ENCODE assay signal across 8 cellular contexts in genomic region chr10:114103286-114103685, GRCh38. TPM values are rescaled to one million over a fixed set of nuclear protein-coding genes. Genes with fewer than 3 reads are reported as not detected.
DNase-seq lines count a peak whose midpoint lies in the region; ATAC-seq, FAIRE-seq and TF ChIP-seq lines count a peak whose summit lies in the region.

No MANE protein-coding gene starts in this region.

- no peak for TF ChIP-seq EP300 in K562 (IDR thresholded peaks at IDR 0.05; ENCODE audit: low read length)
- TF ChIP-seq EP300 in tibial nerve (IDR thresholded peaks at IDR 0.05) = no peak

- TF ChIP-seq POLR2A in K562 (conservative IDR thresholded peaks at IDR 0.05) = no peak
- no peak for TF ChIP-seq POLR2A in tibial nerve (IDR thresholded peaks at IDR 0.05)

- no peaks in the 10 kb centered on the region for H3K9me2 ChIP-seq in GM23248 (ENCODE audit: insufficient read depth)

- H3K27me3 ChIP-seq in GM23248 (replicated peaks; ENCODE audit: insufficient read depth) (peaks cover 24% of the 10 kb centered on the region), K562 (ENCODE audit: control insufficient read depth in 2 of 2, insufficient read depth in 2 of 2, low read length in 2 of 2) (peaks cover 12 to 19% of the 10 kb centered on the region in 2 experiments; a peak in 4 of 5 replicates), tibial nerve (peaks cover 0 to 14% of the 10 kb centered on the region in 2 donors)

- H3K9me3 ChIP-seq in GM23248 (ENCODE audit: low read depth) = no peaks in the 10 kb centered on the region
- H3K9me3 ChIP-seq in K562 (replicated peaks; ENCODE audit: control insufficient read depth, insufficient read depth, low read depth, low read length) = no peaks in the 10 kb centered on the region
- H3K9me3 ChIP-seq in tibial nerve = no peaks in the 10 kb centered on the region

- peak; percentile 66 for FAIRE-seq in K562 (lab: Jason Lieb, UNC)
- FAIRE-seq in islet of Langerhans (lab: Jason Lieb, UNC) = peak; percentile 97

- no peak overlapping the region for H3K4me2 ChIP-seq in GM23248 (ENCODE audit: unreplicated experiment)
- H3K4me2 ChIP-seq in K562 (ENCODE audit: insufficient read depth, low read length) = no peak overlapping the region

- peak in 2 of 3 experiments; percentile 37 to 59; a peak in 5 of 6 replicates for TF ChIP-seq CTCF in K562 (IDR thresholded peaks at IDR 0.05 in 2 of 3, conservative IDR thresholded peaks at IDR 0.05 in 1 of 3; ENCODE audit: insufficient read depth in 2 of 3, low read depth in 1 of 3, low read length in 3 of 3)
- peak; percentile 31 to 64 (median 53) for TF ChIP-seq CTCF in tibial nerve (IDR thresholded peaks at IDR 0.05)

- H3K36me3 ChIP-seq in GM23248 (ENCODE audit: low read depth) = no peaks in the 10 kb centered on the region
- no peaks in the 10 kb centered on the region for H3K36me3 ChIP-seq in K562 (ENCODE audit: control insufficient read depth, insufficient read depth, low read length)
- no peaks in the 10 kb centered on the region for H3K36me3 ChIP-seq in tibial nerve

- H3K79me2 ChIP-seq in GM23248 (ENCODE audit: insufficient read depth) = no peaks in the 10 kb centered on the region
- no peaks in the 10 kb centered on the region for H3K79me2 ChIP-seq in K562 (ENCODE audit: control insufficient read depth, insufficient read depth, low read length)

- DNase-seq in DMS114 treated with DMSO at 0.1 percent for 48 hours (lab: John Stamatoyannopoulos, UW; ENCODE audit: unreplicated experiment) (peak; percentile 82), GM23248 (peak; percentile 78), NCI-H2107 treated with DMSO at 0.1 percent for 48 hours (lab: John Stamatoyannopoulos, UW; ENCODE audit: unreplicated experiment) (peak; percentile 47), K562 (ENCODE audit: extremely low read depth in 1 of 4, low spot score in 3 of 4) (peak in 3 of 4 experiments; percentile 9 to 29 (median 21)), tibial nerve (ENCODE audit: low spot score in 2 of 2) (no peak)
- no peak for DNase-seq in activated effector memory CD4-positive, alpha-beta T cell treated with anti-CD3 and anti-CD28 coated beads, Interleukin-2, amount 50 U/mL, for 16 hours
- no peak for DNase-seq in activated naive CD4-positive, alpha-beta T cell treated with anti-CD3 and anti-CD28 coated beads, Interleukin-2, amount 50 U/mL, for 16 hours

- H3K27ac ChIP-seq in GM23248 = no peak overlapping the region
- no peak overlapping the region for H3K27ac ChIP-seq in K562 (ENCODE audit: extremely low read depth, low read depth, low read length)
- no peak overlapping the region for H3K27ac ChIP-seq in tibial nerve

- H3K4me1 ChIP-seq in GM23248 (ENCODE audit: insufficient read depth) (no peaks in the 10 kb centered on the region), K562 (replicated peaks in 1 of 2; ENCODE audit: control insufficient read depth in 2 of 2, insufficient read depth in 2 of 2, low read length in 2 of 2) (peaks cover 7 to 9% of the 10 kb centered on the region in 2 experiments; a peak in 4 of 5 replicates), tibial nerve (peaks cover 0 to 23% (median 8%) of the 10 kb centered on the region in 4 donors)

- no peaks in the 10 kb centered on the region for H3F3A ChIP-seq in GM23248 (ENCODE audit: insufficient read depth)

- intact Hi-C loops in K562 (cut with micrococcal nuclease) = loop anchor here (1.0 to 10.0 kb wide), 3 partner anchors 178 to 398 kb away; no protein-coding TSS in a partner anchor

- peak; percentile 76 for ATAC-seq in K562

- H3K4me3 ChIP-seq in GM23248 (no peak overlapping the region), K562 (no peak overlapping the region), tibial nerve (no peak overlapping the region)

- POLR2A ChIA-PET in K562 (lab: Yijun Ruan, JAX) = no interaction called here

- H4K20me1 ChIP-seq in GM23248 (ENCODE audit: insufficient read depth) = no peaks in the 10 kb centered on the region
- no peaks in the 10 kb centered on the region for H4K20me1 ChIP-seq in K562 (replicated peaks; ENCODE audit: control insufficient read depth, insufficient read depth, low read length)

- BruUV-seq in K562 (replicated peaks; lab: Mats Ljungman, UMichigan) = no TSS peak

- 4 to 7% methylated on average over 6 of the region's 6 CpGs for WGBS in GM23248 (ENCODE audit: low coverage in 1 of 2, low lambda C conversion rate in 2 of 2, missing lambda C conversion rate in 2 of 2), 2 experiments
- WGBS in K562 (ENCODE audit: insufficient coverage, low coverage, missing lambda C conversion rate) = 4% methylated on average over 6 of the region's 6 CpGs
- WGBS in tibial nerve, 2 donors = 14% methylated on average over 6 of the region's 6 CpGs

- peak; percentile 72 to 76 for TF ChIP-seq RAD21 in K562 (CRISPR knock-in tag; conservative IDR thresholded peaks at IDR 0.05 in 1 of 2, IDR thresholded peaks at IDR 0.05 in 1 of 2)

- in situ Hi-C loops in GM23248 (cut with MboI) = loop anchor here (10.0 kb wide), 2 partner anchors 308 to 398 kb away; no protein-coding TSS in a partner anchor
- in situ Hi-C loops in K562 (cut with MboI) = loop anchor here (5.0 to 10.0 kb wide), 2 partner anchors 306 to 398 kb away; no protein-coding TSS in a partner anchor

- H3K9ac ChIP-seq in GM23248 = no peak overlapping the region
- no peak overlapping the region for H3K9ac ChIP-seq in K562 (ENCODE audit: insufficient read depth in 1 of 2, low read depth in 2 of 2, low read length in 2 of 2)

- CTCF ChIA-PET in K562 (lab: Yijun Ruan, JAX; ENCODE audit: low intra/inter-chr PET ratio) = interaction anchor here (0.9 to 1.8 kb wide), 3 partner anchors 150 to 398 kb away, joined by 4 to 9 read pairs (median 8); no protein-coding TSS in a partner anchor

- H3K9me1 ChIP-seq in K562 (ENCODE audit: control insufficient read depth, insufficient read depth, low read length) = no peaks in the 10 kb centered on the region

- H2AFZ ChIP-seq in GM23248 (no peak overlapping the region), K562 (ENCODE audit: low read depth, low read length) (no peak overlapping the region)

TF ChIP-seq in K562, 482 proteins besides CTCF, POLR2A, EP300 and RAD21:
- 0 out of 2 replicates have a peak, but pooled peaks have one; percentile 30 for TF ChIP-seq SMC3 (conservative IDR thresholded peaks at IDR 0.05; ENCODE audit: insufficient read depth, low read depth, low read length)
- peak; percentile 52; the same call in 1 of the 2 replicates for TF ChIP-seq DEAF1 (CRISPR knock-in tag; IDR thresholded peaks at IDR 0.05)
- no peak for TF ChIP-seq ZBTB8A (IDR thresholded peaks at IDR 0.05; ENCODE audit: partially characterized antibody)
- no peak for TF ChIP-seq TAF9B (IDR thresholded peaks at IDR 0.05; ENCODE audit: partially characterized antibody)
- no peak for TF ChIP-seq SMARCB1 (IDR thresholded peaks at IDR 0.05; ENCODE audit: insufficient read length, low read depth)
- no peak for TF ChIP-seq ZBTB2 (IDR thresholded peaks at IDR 0.05)
TF ChIP-seq in K562: peak in this region for 2.

RNA-seq across cellular contexts. Expression of gene ADRB1, which starts 59.6 kb away (rescaled TPM):
- not detected in 2 replicates for total RNA-seq in GM23248 (2014; rRNA removed; shearing (Covaris generic))
- polyA plus RNA-seq in GM23248 (2016; fragmentation: Nextera tagmentation; extraction: Ambion mirVana) (not detected in 2 replicates), K562 (2011; rRNA removed) (0.07 TPM in 1 of 2 replicates, not detected in the other), K562 (2014; fragmentation: Illumina TruSeq; extraction: Trizol) (not detected in 2 replicates), K562 (2014; fragmentation: Nextera tagmentation; extraction: Ambion mirVana) (under 1 TPM in 1 of 2 experiments, not detected in 1; 0.07 TPM), K562 (2014; rRNA removed) (not detected in 2 replicates)
- not detected in 2 replicates for total RNA-seq in K562 (2011; cell fraction: chromatin; rRNA removed; ENCODE audit: low replicate concordance)
- total RNA-seq in K562 (2011; cell fraction: nucleolus; rRNA removed) = not detected in 2 replicates
- total RNA-seq in K562 (2011; cell fraction: nucleoplasm; rRNA removed) = not detected in 2 replicates
- total RNA-seq in K562 (2014; rRNA removed) (0.09 and 0.12 TPM in 2 replicates), K562 (2014; rRNA removed; fragmentation: Illumina TruSeq; extraction: Trizol) (0.06 TPM in 1 of 2 replicates, not detected in the other), K562 (2015; rRNA removed; fragmentation: Illumina TruSeq; extraction: Trizol) (not detected in 2 replicates), K562 (2021) (0.07 and 0.11 TPM in 2 replicates), tibial nerve (1 to 10 TPM in 2 of 4 donors, under 1 TPM in 2; 0.30 to 1.4 (median 1.1) TPM)
- polyA plus RNA-seq in K562 (2011; cell fraction: cytosol; rRNA removed) = 0.01 TPM in 1 of 2 replicates, not detected in the other
- polyA plus RNA-seq in K562 (2011; cell fraction: nucleus; rRNA removed) = 0.15 TPM in 1 of 2 replicates, not detected in the other
- polyA plus RNA-seq in K562 (2012) = 0.10 TPM in 1 of 2 replicates, not detected in the other
- 0.09 TPM in 1 of 2 replicates, not detected in the other for polyA minus RNA-seq in K562 (2011; rRNA and poly(A)+ RNA removed)
- not detected in 2 replicates for polyA minus RNA-seq in K562 (2011; cell fraction: cytosol; rRNA and poly(A)+ RNA removed)
- polyA minus RNA-seq in K562 (2011; cell fraction: nucleus; rRNA and poly(A)+ RNA removed) = 0.33 TPM in 1 of 2 replicates, not detected in the other

Comparison
In these comparisons a context has a peak if more than half of its experiments do, and no peak if none do; other contexts are left out.
1. DNase-seq: peak in DMS114 treated with DMSO at 0.1 percent for 48 hours (single experiment), GM23248 (single experiment), NCI-H2107 treated with DMSO at 0.1 percent for 48 hours (single experiment) and K562 (3 of 4); none in tibial nerve (0 of 2), activated effector memory CD4-positive, alpha-beta T cell treated with anti-CD3 and anti-CD28 coated beads, Interleukin-2, amount 50 U/mL, for 16 hours (single experiment) and activated naive CD4-positive, alpha-beta T cell treated with anti-CD3 and anti-CD28 coated beads, Interleukin-2, amount 50 U/mL, for 16 hours (single experiment).